ENCODE assay signal across 1 cellular context in genomic region chr20:1321654-1321939, GRCh38.
TF ChIP-seq lines count a peak whose summit lies in the region.

No MANE protein-coding gene starts in this region.

TF ChIP-seq in HepG2, 621 proteins besides CTCF, POLR2A, EP300 and RAD21:
- TF ChIP-seq FOXA3 (CRISPR knock-in tag; IDR thresholded peaks at IDR 0.05) (no peak), ZNF20 (CRISPR knock-in tag; IDR thresholded peaks at IDR 0.05) (peak; percentile 96), ZNF501 (CRISPR knock-in tag; IDR thresholded peaks at IDR 0.05) (0 out of 2 replicates have a peak, but pooled peaks have one; percentile 43), NR2F1 (CRISPR knock-in tag; IDR thresholded peaks at IDR 0.05) (0 out of 4 replicates have a peak, but pooled peaks of 1 of the 2 experiments have one; percentile 23), ZFP41 (CRISPR knock-in tag; IDR thresholded peaks at IDR 0.05; ENCODE audit: borderline replicate concordance) (no peak)
